Comparison of ENCODE assay signal across 18 cellular contexts in the genomic region with DNA sequence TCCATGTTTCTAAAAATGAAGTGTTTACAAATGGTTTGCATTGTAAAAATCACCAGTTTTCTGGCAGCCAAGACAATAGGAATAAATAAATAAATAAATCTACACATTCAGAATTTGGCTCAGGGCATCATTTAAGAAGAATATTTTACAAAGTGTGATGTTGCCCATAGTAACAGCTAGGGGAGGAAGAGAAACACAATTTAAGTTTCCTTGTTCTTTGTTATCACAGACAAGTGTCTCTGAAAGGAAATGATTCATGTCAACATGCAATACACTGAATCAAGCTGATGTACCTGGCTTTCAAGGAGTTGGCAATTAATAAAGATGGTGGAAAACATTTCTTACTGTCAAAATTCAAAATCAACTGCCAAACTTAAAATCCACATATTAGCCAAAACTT.
DNase-seq lines count a peak whose midpoint lies in the region; FAIRE-seq and TF ChIP-seq lines count a peak whose summit lies in the region.
"Had no signal": no experiment of that assay in that cellular context is flagged by ENCODE, and none has a peak within 500 bp of the region (broad histone marks: within the 10 kb centered on the region; RNA-seq: fewer than 3 reads in every experiment).

No MANE protein-coding gene starts in this region.

- dilution Hi-C loops in endothelial cell of umbilical vein (cut with MboI; ENCODE audit: extremely low pct_ligation_motif_present, low sequenced_read_pairs): no loop called here

- no peak for DNase-seq in D721Med (ENCODE audit: insufficient read length, low spot score)
- peak; percentile 3 for DNase-seq in M059J (ENCODE audit: low read depth)
- peak; percentile 77 for DNase-seq in endothelial cell of umbilical vein (ENCODE audit: low read depth, low spot score)
- DNase-seq in pulmonary artery endothelial cell (ENCODE audit: low read depth, low spot score): peak; percentile 55
- no peak for DNase-seq in activated effector memory CD4-positive, alpha-beta T cell treated with Interleukin-2 at 50 U/mL for 16 hours
- DNase-seq in superior temporal gyrus (ENCODE audit: extremely low spot score): no peak
- DNase-seq: Calu3; CD8-positive, alpha-beta T cell; DMS 273 treated with DMSO at 0.1 percent for 48 hours; DMS79; GDM1; HCEC 1CT had no signal

- H3K36me3 ChIP-seq in endothelial cell of umbilical vein (ENCODE audit: control insufficient read depth in 2 of 2, extremely low read depth in 1 of 2, insufficient read depth in 2 of 2, low read length in 2 of 2): no peaks in the 10 kb centered on the region
- H3K36me3 ChIP-seq: BLaER1 treated with 17β-estradiol and CSF1 and Interleukin-3, amounts not matched to agents 10 nM and 100 nM had no signal

- no peaks in the 10 kb centered on the region for H3K79me2 ChIP-seq in endothelial cell of umbilical vein (ENCODE audit: control insufficient read depth, insufficient read depth, low read length)

- no peaks in the 10 kb centered on the region for H3K27me3 ChIP-seq in endothelial cell of umbilical vein (ENCODE audit: control insufficient read depth in 2 of 2, insufficient read depth in 2 of 2, low read length in 2 of 2)
- H3K27me3 ChIP-seq: BLaER1 treated with 17β-estradiol and CSF1 and Interleukin-3, amounts not matched to agents 10 nM and 100 nM had no signal

- no peak overlapping the region for H3K27ac ChIP-seq in endothelial cell of umbilical vein (ENCODE audit: insufficient read depth, low read depth, low read length)
- H3K27ac ChIP-seq: BLaER1 treated with 17β-estradiol and CSF1 and Interleukin-3, amounts not matched to agents 10 nM and 100 nM had no signal

- TF ChIP-seq POLR2A in endothelial cell of umbilical vein (IDR thresholded peaks at IDR 0.05; ENCODE audit: low read depth, low read length): no peak

- H3K4me3 ChIP-seq in endothelial cell of umbilical vein (replicated peaks in 1 of 3; ENCODE audit: insufficient read depth in 1 of 3, low read depth in 1 of 3, low read length in 3 of 3): no peak overlapping the region
- H3K4me3 ChIP-seq: BLaER1 treated with 17β-estradiol and CSF1 and Interleukin-3, amounts not matched to agents 10 nM and 100 nM; GM23338 had no signal

- BruUV-seq in endothelial cell of umbilical vein (replicated peaks; lab: Mats Ljungman, UMichigan): no TSS peak

- no peaks in the 10 kb centered on the region for H3K9me3 ChIP-seq in endothelial cell of umbilical vein (replicated peaks; ENCODE audit: control insufficient read depth, insufficient read depth, low read length)
- H3K9me3 ChIP-seq: BLaER1 treated with 17β-estradiol and CSF1 and Interleukin-3, amounts not matched to agents 10 nM and 100 nM had no signal

- no peaks in the 10 kb centered on the region for H3K9me1 ChIP-seq in endothelial cell of umbilical vein (replicated peaks; ENCODE audit: control insufficient read depth, extremely low read depth, insufficient read depth, low read length)

- intact Hi-C loops in endothelial cell of umbilical vein (cut with micrococcal nuclease): no loop called here

- H4K20me1 ChIP-seq in endothelial cell of umbilical vein (replicated peaks; ENCODE audit: control insufficient read depth, extremely low read depth, insufficient read depth, low read length): no peaks in the 10 kb centered on the region
- H4K20me1 ChIP-seq: BLaER1 treated with 17β-estradiol and CSF1 and Interleukin-3, amounts not matched to agents 10 nM and 100 nM had no signal

- POLR2A ChIA-PET in endothelial cell of umbilical vein (lab: Charles Lee): no interaction called here

- no peak overlapping the region for H2AFZ ChIP-seq in endothelial cell of umbilical vein (ENCODE audit: low read depth, low read length)
- H2AFZ ChIP-seq: GM23338 had no signal

- TF ChIP-seq CTCF in D721Med (IDR thresholded peaks at IDR 0.05; ENCODE audit: insufficient read depth, missing control alignments) (no peak), endothelial cell of umbilical vein (IDR thresholded peaks at IDR 0.05; ENCODE audit: extremely low read depth in 1 of 2, insufficient read depth in 1 of 2, low read depth in 1 of 2, low read length in 2 of 2) (no peak)

- H3K4me2 ChIP-seq in endothelial cell of umbilical vein (ENCODE audit: insufficient read depth, low read length): peak overlapping the region; percentile 16
- H3K4me2 ChIP-seq: BLaER1 treated with 17β-estradiol and CSF1 and Interleukin-3, amounts not matched to agents 10 nM and 100 nM; GM23338 had no signal

- CTCF ChIA-PET in endothelial cell of umbilical vein (lab: Charles Lee): interaction anchor here (1.6 to 5.4 kb wide), 3 partner anchors 24 to 442 kb away, joined by 3 to 47 read pairs (median 10); no protein-coding TSS in a partner anchor

- H3K4me1 ChIP-seq in endothelial cell of umbilical vein (ENCODE audit: control insufficient read depth, extremely low read depth, insufficient read depth, low read length): peaks cover 4% of the 10 kb centered on the region
- H3K4me1 ChIP-seq: BLaER1 treated with 17β-estradiol and CSF1 and Interleukin-3, amounts not matched to agents 10 nM and 100 nM had no signal

- H3K9ac ChIP-seq in endothelial cell of umbilical vein (replicated peaks; ENCODE audit: extremely low read depth, insufficient read depth, low read length): no peak overlapping the region
- H3K9ac ChIP-seq: BLaER1 treated with 17β-estradiol and CSF1 and Interleukin-3, amounts not matched to agents 10 nM and 100 nM had no signal

- FAIRE-seq in D721Med (lab: Jason Lieb, UNC) (peak; percentile 38), endothelial cell of umbilical vein (lab: Jason Lieb, UNC) (peak; percentile 73)
- FAIRE-seq: GM12892, GM18507, H54, HepG2 had no signal

TF ChIP-seq in endothelial cell of umbilical vein, 7 proteins besides CTCF, POLR2A, EP300 and RAD21:
- TF ChIP-seq MYC (IDR thresholded peaks at IDR 0.05; ENCODE audit: low read depth, low read length) (no peak), JUN (IDR thresholded peaks at IDR 0.05; ENCODE audit: borderline replicate concordance, insufficient read depth, insufficient read length, low read depth) (peak; percentile 81), FOS (IDR thresholded peaks at IDR 0.05; ENCODE audit: borderline replicate concordance, insufficient read depth, low read length) (peak; percentile 37)

Comparison
In these comparisons a context has a peak if more than half of its experiments do, and no peak if none do; other contexts are left out.
1. DNase-seq: peak in M059J (single experiment), endothelial cell of umbilical vein (single experiment) and pulmonary artery endothelial cell (single experiment); none in D721Med (single experiment), activated effector memory CD4-positive, alpha-beta T cell treated with Interleukin-2 at 50 U/mL for 16 hours (single experiment) and superior temporal gyrus (single experiment).